Comparison of ENCODE assay signal across 8 cellular contexts in the genomic region with DNA sequence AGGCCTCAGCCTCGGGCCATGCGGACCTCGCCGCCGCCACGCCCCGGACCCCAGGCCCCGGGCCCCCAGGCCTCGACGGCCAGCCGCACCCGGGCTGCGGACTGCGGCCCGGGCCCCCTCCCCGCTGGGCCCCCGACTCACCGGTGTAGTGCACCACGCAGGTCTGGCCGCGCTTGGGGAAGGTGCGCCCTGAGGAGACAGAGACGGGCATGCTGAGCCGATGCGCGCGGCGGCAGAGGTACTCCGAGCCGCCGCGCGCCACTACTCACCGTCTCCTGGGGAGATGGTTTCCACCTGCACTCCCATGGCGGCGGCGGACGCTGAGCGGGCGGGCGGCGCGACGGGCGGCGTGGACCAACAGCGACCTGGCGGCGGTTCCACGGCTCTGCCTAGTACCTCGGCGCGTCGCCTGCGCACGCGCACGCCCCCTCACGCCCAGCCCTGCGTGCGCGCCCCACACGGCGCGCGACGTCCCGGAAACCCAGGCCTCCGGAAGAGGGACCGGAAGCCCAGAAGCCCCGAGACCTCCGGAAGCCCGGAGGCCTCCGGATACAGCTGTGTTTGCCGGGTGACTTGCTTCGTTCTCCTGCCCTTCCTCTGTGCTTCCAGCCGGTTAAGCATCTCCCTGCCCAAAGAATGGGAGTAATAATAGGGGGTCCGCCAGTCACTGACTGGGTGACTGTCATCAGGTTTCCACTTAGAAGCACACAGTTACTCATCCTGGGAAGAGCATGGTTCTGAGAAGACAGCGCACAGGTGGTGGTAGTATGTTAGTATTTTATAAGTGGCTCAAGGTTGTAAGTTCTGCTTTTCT. TPM values are rescaled to one million over a fixed set of nuclear protein-coding genes. Genes with fewer than 3 reads are reported as not detected.
A peak's percentile ranks its signal among the peaks of the same experiment; 100 is the strongest.
DNase-seq lines count a peak whose midpoint lies in the region; ATAC-seq lines count a peak whose summit lies in the region.

Gene FKBP1A (minus strand): TSS at position 362 of the 814 bp plus-strand sequence. CDS start 56 bp downstream, at position 306.

- H3K4me1 Mint-ChIP-seq in effector memory CD8-positive, alpha-beta T cell (ENCODE audit: low read depth in 2 of 2), result peaks cover 48 to 49% of the 10 kb centered on the region in 2 donors

- H3K18ac ChIP-seq in mesenchymal stem cell (ENCODE audit: low read depth in 1 of 2, low read length in 2 of 2), result peak within 1 kb of the TSS; percentile 61 to 87

- H2BK12ac ChIP-seq in mesenchymal stem cell (ENCODE audit: low read length in 2 of 2), result peak within 1 kb of the TSS in 1 of 2 experiments; percentile 80

- peak within 1 kb of the TSS; percentile 71 for H4K91ac ChIP-seq in mesenchymal stem cell (ENCODE audit: low read length)

- peaks cover 6 to 7% of the 10 kb centered on the region in 2 experiments for H3K36me3 ChIP-seq in mesenchymal stem cell (ENCODE audit: control insufficient read depth in 1 of 2, insufficient read depth in 2 of 2, low read depth in 1 of 2, low read length in 2 of 2)

- CTCF ChIA-PET in activated CD8-positive, alpha-beta memory T cell treated with anti-CD3 and anti-CD28 coated beads for 36 hours (lab: Charles Lee), result interaction anchor here (0.7 kb wide), 1 partner anchor 9 kb away, joined by 3 read pairs; no protein-coding TSS in a partner anchor

- H3K79me1 ChIP-seq in mesenchymal stem cell (replicated peaks; ENCODE audit: low read length, poor library complexity, severe bottlenecking), result no peaks in the 10 kb centered on the region

- H3K4me3 Mint-ChIP-seq in effector memory CD8-positive, alpha-beta T cell, result peak within 1 kb of the TSS; percentile 86 to 91

- H3K4ac ChIP-seq in mesenchymal stem cell (ENCODE audit: low read depth in 1 of 2, low read length in 2 of 2), result peak within 1 kb of the TSS; percentile 46 to 90

- no peak within 1 kb of the TSS for H2BK5ac ChIP-seq in mesenchymal stem cell (ENCODE audit: low read depth, low read length, poor library complexity, severe bottlenecking)

- peak within 1 kb of the TSS; percentile 25 for H2AK5ac ChIP-seq in mesenchymal stem cell (ENCODE audit: low read length, severe bottlenecking)

- H3K4me3 ChIP-seq in mesenchymal stem cell (ENCODE audit: insufficient read depth in 1 of 2, low read depth in 1 of 2, low read length in 2 of 2), result peak within 1 kb of the TSS; percentile 88 to 89

- peak within 1 kb of the TSS; percentile 86 for H3K9ac ChIP-seq in mesenchymal stem cell (ENCODE audit: low read length)

- peaks cover 23% of the 10 kb centered on the region for H3K4me1 ChIP-seq in mesenchymal stem cell (ENCODE audit: control insufficient read depth, insufficient read depth, low read depth, low read length)

- peaks cover 3 to 19% of the 10 kb centered on the region in 2 experiments for H3K27me3 ChIP-seq in mesenchymal stem cell (ENCODE audit: control insufficient read depth in 1 of 2, insufficient read depth in 1 of 2, low read length in 2 of 2)

- peak within 1 kb of the TSS; percentile 84 to 93 for H3K27ac Mint-ChIP-seq in effector memory CD8-positive, alpha-beta T cell

- no peaks in the 10 kb centered on the region for H3K9me3 Mint-ChIP-seq in effector memory CD8-positive, alpha-beta T cell

- peak within 1 kb of the TSS; percentile 66 for H4K8ac ChIP-seq in mesenchymal stem cell (ENCODE audit: low read length)

- H2AFZ ChIP-seq in mesenchymal stem cell (ENCODE audit: low read depth, low read length), result peak within 1 kb of the TSS; percentile 7

- H2BK120ac ChIP-seq in mesenchymal stem cell (ENCODE audit: low read depth, low read length), result peak within 1 kb of the TSS; percentile 81

- POLR2A ChIA-PET in activated CD8-positive, alpha-beta memory T cell treated with anti-CD3 and anti-CD28 coated beads for 36 hours (lab: Charles Lee), result interaction anchor here (1.3 kb wide), 1 partner anchor 68 kb away, joined by 5 read pairs; no protein-coding TSS in a partner anchor

- ATAC-seq in GM21367 (IDR thresholded peaks at IDR 0.05; ENCODE audit: unreplicated experiment), result peak; percentile 83
- peak; percentile 93 for ATAC-seq in effector memory CD8-positive, alpha-beta T cell (replicated peaks)

- peak within 1 kb of the TSS; percentile 90 for H3K4me2 ChIP-seq in mesenchymal stem cell (ENCODE audit: low read length, poor library complexity, severe bottlenecking)

- peak within 1 kb of the TSS in 1 of 2 experiments; percentile 87 for H3K23ac ChIP-seq in mesenchymal stem cell (ENCODE audit: low read length in 2 of 2)

- peak within 1 kb of the TSS; percentile 80 for H3K27ac ChIP-seq in mesenchymal stem cell (ENCODE audit: low read length, poor library complexity, severe bottlenecking)

- H3K14ac ChIP-seq in mesenchymal stem cell (ENCODE audit: low read length in 2 of 2), result peak within 1 kb of the TSS in 1 of 2 experiments; percentile 78

- peaks cover 12% of the 10 kb centered on the region for H3K36me3 Mint-ChIP-seq in effector memory CD8-positive, alpha-beta T cell (ENCODE audit: insufficient read depth)

- H3K9me3 ChIP-seq in mesenchymal stem cell (ENCODE audit: control insufficient read depth, low read length), result no peaks in the 10 kb centered on the region

- DNase-seq in CMK (ENCODE audit: low read depth) (peak; percentile 91), HT1080 (ENCODE audit: low read depth) (peak; percentile 96), NOMO-1 (lab: John Stamatoyannopoulos, UW; ENCODE audit: unreplicated experiment in 2 of 2) (peak; percentile 77 to 88), mesenchymal stem cell (peak; percentile 90)
- peak; percentile 79 to 86 (median 84) for DNase-seq in effector memory CD8-positive, alpha-beta T cell
- DNase-seq in stimulated activated CD8-positive, alpha-beta memory T cell treated with anti-CD3 and anti-CD28 coated beads, Interleukin-12 subunit alpha, Interleukin-12 subunit beta, amount 100 ng/mL, for 4 hours (ENCODE audit: low read depth), result peak; percentile 89

- under 1% methylated on average over 77 of the region's 79 CpGs for WGBS in mesenchymal stem cell

- H2BK15ac ChIP-seq in mesenchymal stem cell (ENCODE audit: low read depth, poor library complexity, severe bottlenecking), result peak within 1 kb of the TSS; percentile 44

- peaks cover 22 to 32% of the 10 kb centered on the region in 2 donors for H3K27me3 Mint-ChIP-seq in effector memory CD8-positive, alpha-beta T cell

RNA-seq across cellular contexts. Expression of gene FKBP1A, which starts in this region (rescaled TPM):
- 181 and 419 TPM in 2 replicates for total RNA-seq in HT1080 (2014; rRNA removed; shearing (Covaris generic))
- polyA plus RNA-seq in HT1080 (2015; cell fraction: cytosol; rRNA removed), result 989 and 1,085 TPM in 2 replicates
- polyA plus RNA-seq in HT1080 (2015; cell fraction: nucleus; rRNA removed), result 339 and 396 TPM in 2 replicates
- total RNA-seq in activated CD8-positive, alpha-beta memory T cell treated with anti-CD3 and anti-CD28 coated beads for 36 hours, result 100 to 1,000 TPM; 300 to 304 TPM
- 511 TPM for polyA plus RNA-seq in mesenchymal stem cell (2013, experiment 1 of 2)
- polyA plus RNA-seq in mesenchymal stem cell (2013, experiment 2 of 2), result 515 TPM

Comparison
In these comparisons a context has a peak if more than half of its experiments do, and no peak if none do; other contexts are left out.
1. Peak in every context shown above with its lines: DNase-seq, ATAC-seq, H3K4me3 ChIP-seq and H3K27ac ChIP-seq.